Comparison of ENCODE assay signal across 11 cellular contexts in the genomic region with DNA sequence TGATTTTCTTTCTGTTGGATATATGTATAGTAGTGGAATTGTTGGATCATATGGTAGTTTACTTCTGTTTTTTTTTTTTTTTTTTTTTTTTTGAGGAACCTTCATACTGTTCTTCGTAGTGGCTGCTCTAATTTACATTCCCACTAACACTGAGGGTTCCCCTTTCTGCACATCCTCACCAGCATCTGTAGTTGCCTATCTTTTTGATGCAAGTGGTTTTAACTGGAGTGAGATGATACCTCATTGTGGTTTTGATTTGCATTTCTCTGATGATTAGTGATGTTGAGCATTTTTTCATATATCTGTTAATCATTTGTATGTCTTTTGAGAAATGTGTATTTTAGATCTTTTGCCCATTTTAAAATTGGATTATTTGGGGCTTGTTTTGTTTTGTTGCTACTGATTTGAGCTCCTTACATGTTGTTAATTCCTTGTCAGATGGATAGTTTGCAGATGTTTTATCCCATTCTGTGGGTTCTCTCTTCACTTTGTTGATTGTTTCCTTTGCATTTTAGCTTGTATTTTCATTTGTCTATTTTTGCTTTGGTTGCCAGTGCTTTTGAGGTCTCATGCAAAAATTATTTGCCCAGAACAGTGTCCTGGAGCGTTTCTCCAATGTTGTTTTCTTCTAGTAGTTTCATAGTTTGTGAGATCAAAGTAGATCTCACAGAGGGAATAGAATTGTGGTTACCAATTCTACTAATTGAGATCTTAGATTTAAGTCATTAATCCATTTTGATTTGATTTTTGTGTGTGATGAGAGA. TPM values are rescaled to one million over a fixed set of nuclear protein-coding genes. Genes with fewer than 3 reads are reported as not detected.
DNase-seq lines count a peak whose midpoint lies in the region; ATAC-seq and TF ChIP-seq lines count a peak whose summit lies in the region.
"Had no signal": no experiment of that assay in that cellular context is flagged by ENCODE, and none has a peak within 500 bp of the region (broad histone marks: within the 10 kb centered on the region; RNA-seq: fewer than 3 reads in every experiment).

No MANE protein-coding gene starts in this region.

- H3K36me3 ChIP-seq in esophagus squamous epithelium (peaks cover 0 to 63% (median 7%) of the 10 kb centered on the region in 3 donors), tibial nerve (peaks cover 0 to 59% (median 0%) of the 10 kb centered on the region in 3 donors)

- 58 to 76% methylated on average over 2 of the region's 2 CpGs for WGBS in esophagus squamous epithelium, 2 donors
- 78 to 82% methylated on average over 2 of the region's 2 CpGs for WGBS in tibial nerve, 2 donors

- H3K27me3 ChIP-seq in esophagus squamous epithelium (no peaks in the 10 kb centered on the region), tibial nerve (no peaks in the 10 kb centered on the region)
- H3K27me3 ChIP-seq: right lobe of liver had no signal

- H3K4me3 ChIP-seq in esophagus squamous epithelium (no peak overlapping the region), tibial nerve (no peak overlapping the region)
- H3K4me3 ChIP-seq: right lobe of liver had no signal

- H3K4me1 ChIP-seq in esophagus squamous epithelium, result no peaks in the 10 kb centered on the region
- H3K4me1 ChIP-seq in tibial nerve, result peaks cover 0 to 6% (median 0%) of the 10 kb centered on the region in 4 donors
- H3K4me1 ChIP-seq: right lobe of liver had no signal

- TF ChIP-seq POLR2A in esophagus squamous epithelium (IDR thresholded peaks at IDR 0.05) (no peak), tibial nerve (IDR thresholded peaks at IDR 0.05) (no peak)

- H3K27ac ChIP-seq in esophagus squamous epithelium, result no peak overlapping the region
- no peak overlapping the region for H3K27ac ChIP-seq in tibial nerve
- H3K27ac ChIP-seq: right lobe of liver had no signal

- no peaks in the 10 kb centered on the region for H3K9me3 ChIP-seq in esophagus squamous epithelium
- H3K9me3 ChIP-seq in tibial nerve, result no peaks in the 10 kb centered on the region
- H3K9me3 ChIP-seq: right lobe of liver had no signal

- peak; percentile 22 for DNase-seq in germinal center (ENCODE audit: low spot score)
- no peak for DNase-seq in SKM-1 treated with dmso at 0.1 percent for 144 hours (lab: John Stamatoyannopoulos, UW; ENCODE audit: unreplicated experiment)
- DNase-seq in esophagus squamous epithelium (lab: John Stamatoyannopoulos, UW), result no peak
- no peak for DNase-seq in tibial nerve (ENCODE audit: low spot score in 2 of 2)
- no peak for DNase-seq in activated naive CD4-positive, alpha-beta T cell (lab: John Stamatoyannopoulos, UW)
- DNase-seq: activated T-cell treated with anti-CD3 and anti-CD28 coated beads, Interleukin-2, amount 50 U/mL, for 1 hour; right lobe of liver; SHP77 treated with DMSO at 0.1 percent for 48 hours had no signal

- intact Hi-C loops in esophagus squamous epithelium (cut with DNase I), result no loop called here

- no peak for TF ChIP-seq EP300 in tibial nerve (IDR thresholded peaks at IDR 0.05)

- ATAC-seq in GM18870 (IDR thresholded peaks at IDR 0.05; ENCODE audit: unreplicated experiment) (peak; percentile 92), GM21723 (IDR thresholded peaks at IDR 0.05; ENCODE audit: unreplicated experiment) (peak; percentile 94), HG03442 (IDR thresholded peaks at IDR 0.05; ENCODE audit: unreplicated experiment) (peak; percentile 90)

- TF ChIP-seq CTCF in esophagus squamous epithelium (IDR thresholded peaks at IDR 0.05), result no peak
- no peak for TF ChIP-seq CTCF in tibial nerve (IDR thresholded peaks at IDR 0.05)

RNA-seq across cellular contexts. Expression of gene BCAS3, which starts 25.0 kb away (rescaled TPM):
- total RNA-seq in esophagus squamous epithelium (10 to 100 TPM; 13.0 to 27.8 (median 20.7) TPM), tibial nerve (10 to 100 TPM; 26.4 to 48.1 (median 44.8) TPM)

RNA-seq across cellular contexts. Expression of gene PPM1D, which starts 52.7 kb away (rescaled TPM):
- total RNA-seq in esophagus squamous epithelium, result 10 to 100 TPM in 3 of 4 donors, 1 to 10 TPM in 1; 6.6 to 11.3 (median 10.6) TPM
- 10 to 100 TPM; 14.9 to 25.9 (median 15.6) TPM for total RNA-seq in tibial nerve
